In the genomic region with DNA sequence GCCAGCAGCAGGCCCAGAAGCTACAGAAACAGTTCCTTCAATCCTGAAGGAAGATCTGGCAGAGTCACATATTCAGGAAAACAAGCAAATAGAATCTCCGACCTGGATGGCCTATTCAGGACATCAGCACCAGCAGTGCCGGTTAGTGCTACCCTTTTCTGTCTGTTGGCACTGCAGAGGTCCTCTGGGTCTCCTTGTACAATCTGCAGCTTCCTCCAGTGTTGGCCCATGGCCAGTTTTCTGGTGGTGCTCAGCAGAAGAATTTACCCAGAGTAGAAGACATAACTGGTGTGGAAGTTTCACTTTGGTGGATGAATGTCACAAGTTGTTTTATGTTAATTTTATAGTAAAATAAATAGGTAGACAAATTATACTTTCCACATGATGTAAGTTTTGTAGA, we compare ENCODE assay signal across 16 cellular contexts.
DNase-seq lines count a peak whose midpoint lies in the region; ATAC-seq, FAIRE-seq and TF ChIP-seq lines count a peak whose summit lies in the region.
"Had no signal": no experiment of that assay in that cellular context is flagged by ENCODE, and none has a peak within 500 bp of the region (broad histone marks: within the 10 kb centered on the region; RNA-seq: fewer than 3 reads in every experiment).

No MANE protein-coding gene starts in this region.

- TF ChIP-seq CTCF in body of pancreas (IDR thresholded peaks at IDR 0.05): no peak
- TF ChIP-seq CTCF in GM10248 (IDR thresholded peaks at IDR 0.05; ENCODE audit: control extremely low read depth, extremely low read depth, low read depth, missing control alignments): no peak

- no peak overlapping the region for H3K4me3 ChIP-seq in body of pancreas
- no peak overlapping the region for H3K4me3 ChIP-seq in small intestine (ENCODE audit: low read depth in 1 of 2, low read length in 2 of 2)
- H3K4me3 ChIP-seq: GM23338 had no signal

- POLR2A ChIA-PET in GM10248 (lab: Yijun Ruan, JAX): no interaction called here

- no peak for FAIRE-seq in small intestine (lab: Jason Lieb, UNC)
- FAIRE-seq: A204.1, G401.6 had no signal

- TF ChIP-seq POLR2A in body of pancreas (IDR thresholded peaks at IDR 0.05): no peak

- H3K27ac ChIP-seq in body of pancreas (no peak overlapping the region), small intestine (ENCODE audit: low read depth in 1 of 2, low read length in 1 of 2) (no peak overlapping the region)

- H3K36me3 ChIP-seq in body of pancreas (replicated peaks in 1 of 2; ENCODE audit: insufficient read depth in 1 of 2, low read depth in 2 of 2) (no peaks in the 10 kb centered on the region), small intestine (ENCODE audit: control insufficient read depth in 2 of 2, insufficient read depth in 2 of 2, low read length in 2 of 2) (no peaks in the 10 kb centered on the region)

- H3K27me3 ChIP-seq in body of pancreas: no peaks in the 10 kb centered on the region
- no peaks in the 10 kb centered on the region for H3K27me3 ChIP-seq in small intestine (ENCODE audit: control insufficient read depth in 2 of 2, insufficient read depth in 2 of 2, low read length in 2 of 2)

- H3K4me1 ChIP-seq in body of pancreas: peaks cover 28% of the 10 kb centered on the region
- H3K4me1 ChIP-seq in small intestine (ENCODE audit: control insufficient read depth in 2 of 2, insufficient read depth in 1 of 2, low read depth in 1 of 2, low read length in 1 of 2): no peaks in the 10 kb centered on the region

- peak; percentile 42 for ATAC-seq in Right ventricle myocardium superior (ENCODE audit: poor library complexity)
- ATAC-seq in Right ventricle myocardium inferior: no peak
- ATAC-seq in body of pancreas: no peak
- ATAC-seq in HG03469 (IDR thresholded peaks at IDR 0.05; ENCODE audit: unreplicated experiment): no peak
- ATAC-seq: GM23338, PC-3 had no signal

- DNase-seq in Right ventricle myocardium superior (peak; percentile 64), Right ventricle myocardium inferior (ENCODE audit: missing footprints) (no peak), NAMALWA (ENCODE audit: low spot score) (peak; percentile 45), body of pancreas (peak; percentile 33 to 69 (median 50)), small intestine (peak; percentile 16), GM10248 (ENCODE audit: extremely low spot score) (no peak), mesenteric fat pad (ENCODE audit: low spot score) (no peak)
- DNase-seq: DMS79, KG1, NCI-H1092 treated with DMSO at 0.1 percent for 48 hours, NCI-H1694 treated with DMSO at 0.1 percent for 48 hours, PC-3 had no signal

- 53 to 71% methylated on average over 2 of the region's 2 CpGs for WGBS in body of pancreas, 2 donors
- WGBS in small intestine, 3 donors: 80 to 92% (median 87%) methylated on average over 2 of the region's 2 CpGs

- CTCF ChIA-PET in GM10248 (lab: Yijun Ruan, JAX): interaction anchor here (0.9 kb wide), 1 partner anchor 42 kb away, joined by 3 read pairs; no protein-coding TSS in a partner anchor

- intact Hi-C loops in Right ventricle myocardium superior (cut with DNase I) (no loop called here), Right ventricle myocardium inferior (cut with DNase I) (no loop called here), body of pancreas (cut with DNase I) (no loop called here)

- no peaks in the 10 kb centered on the region for H3K9me3 ChIP-seq in body of pancreas
- H3K9me3 ChIP-seq in small intestine (ENCODE audit: control insufficient read depth, low read depth): no peaks in the 10 kb centered on the region

Comparison
In these comparisons a context has a peak if more than half of its experiments do, and no peak if none do; other contexts are left out.
1. DNase-seq: peak in Right ventricle myocardium superior (single experiment), NAMALWA (single experiment), body of pancreas (4 of 4) and small intestine (single experiment); none in Right ventricle myocardium inferior (single experiment), GM10248 (single experiment) and mesenteric fat pad (single experiment).